ENCODE assay signal across 16 cellular contexts in the genomic region with DNA sequence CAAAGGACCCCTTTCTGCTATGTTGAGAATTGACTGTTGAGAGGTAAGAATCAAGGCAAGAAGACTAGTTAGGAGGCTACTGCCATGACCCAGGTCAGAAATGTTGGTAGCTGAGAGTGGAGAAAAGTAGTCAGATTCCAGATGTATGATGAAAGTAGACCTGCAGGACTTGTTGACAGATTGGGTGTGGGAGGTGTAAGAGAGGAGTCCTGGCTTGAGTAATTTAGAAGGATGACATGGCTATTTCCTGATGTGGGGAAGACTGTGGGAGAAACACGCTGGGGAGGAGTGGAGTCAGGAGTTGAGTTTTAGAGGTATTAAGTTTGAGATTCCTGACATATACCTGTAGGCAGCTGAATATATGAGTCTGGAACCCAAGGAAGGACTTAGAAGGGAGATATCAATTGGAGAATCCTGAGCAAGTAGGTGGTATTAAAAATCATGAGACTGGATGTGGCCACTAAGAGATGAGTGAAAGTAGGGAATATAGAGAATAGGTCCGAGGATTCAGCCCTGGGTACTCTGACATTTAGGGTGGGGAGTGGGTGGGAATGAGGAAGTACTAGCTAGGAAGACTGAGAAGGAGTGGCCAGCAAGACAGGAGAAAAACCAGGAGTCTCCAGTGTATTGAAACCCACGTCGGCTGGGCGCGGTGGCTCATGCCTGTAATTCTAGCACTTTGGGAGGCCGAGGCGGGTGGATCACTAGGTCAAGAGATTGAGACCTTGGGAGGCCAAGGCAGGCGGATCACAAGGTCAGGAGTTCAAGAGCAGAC. TPM values are rescaled to one million over a fixed set of nuclear protein-coding genes. Genes with fewer than 3 reads are reported as not detected.
DNase-seq lines count a peak whose midpoint lies in the region; ATAC-seq, FAIRE-seq and TF ChIP-seq lines count a peak whose summit lies in the region.
"Had no signal": no experiment of that assay in that cellular context is flagged by ENCODE, and none has a peak within 500 bp of the region (broad histone marks: within the 10 kb centered on the region; RNA-seq: fewer than 3 reads in every experiment).

No MANE protein-coding gene starts in this region.

- POLR2A ChIA-PET in HepG2 (lab: Yijun Ruan, JAX): no interaction called here

- H3K4me1 ChIP-seq in HepG2 (ENCODE audit: insufficient read depth, low read length) (peaks cover 21% of the 10 kb centered on the region), right lobe of liver (no peaks in the 10 kb centered on the region), mammary epithelial cell (ENCODE audit: insufficient read depth, low read length) (peaks cover 30% of the 10 kb centered on the region), Karpas-422 (ENCODE audit: low read length) (no peaks in the 10 kb centered on the region)
- H3K4me1 ChIP-seq: HAP-1, psoas muscle had no signal

- TF ChIP-seq POLR2A in HepG2 (IDR thresholded peaks at IDR 0.05; ENCODE audit: insufficient read depth in 1 of 2, low read depth in 2 of 2, low read length in 2 of 2) (no peak), right lobe of liver (IDR thresholded peaks at IDR 0.05) (no peak)

- H3K79me2 ChIP-seq in HepG2 (ENCODE audit: insufficient read depth, low read length) (no peaks in the 10 kb centered on the region), mammary epithelial cell (ENCODE audit: insufficient read depth, low read length) (no peaks in the 10 kb centered on the region), Karpas-422 (ENCODE audit: low read length) (no peaks in the 10 kb centered on the region)

- H3K4me3 ChIP-seq in HepG2 (replicated peaks in 1 of 3; ENCODE audit: insufficient read depth in 1 of 3, low read depth in 2 of 3, low read length in 3 of 3): no peak overlapping the region
- no peak overlapping the region for H3K4me3 ChIP-seq in right lobe of liver
- H3K4me3 ChIP-seq in mammary epithelial cell (replicated peaks in 1 of 3; ENCODE audit: insufficient read depth in 1 of 3, low read depth in 2 of 3, low read length in 3 of 3): no peak overlapping the region
- H3K4me3 ChIP-seq in Karpas-422 (ENCODE audit: low read length): no peak overlapping the region
- H3K4me3 ChIP-seq: HAP-1, psoas muscle, upper lobe of left lung had no signal

- WGBS in HepG2 (ENCODE audit: low lambda C conversion rate): 50% methylated on average over 9 of the region's 9 CpGs
- 69% methylated on average over 9 of the region's 9 CpGs for WGBS in right lobe of liver (ENCODE audit: insufficient coverage, low coverage, low lambda C conversion rate, missing lambda C conversion rate)
- 88% methylated on average over 6 of the region's 9 CpGs for WGBS in mammary epithelial cell (ENCODE audit: low coverage, missing lambda C conversion rate)

- H3K9me2 ChIP-seq in Karpas-422 (replicated peaks; ENCODE audit: insufficient read depth, low read length): no peaks in the 10 kb centered on the region

- no peak overlapping the region for H2AFZ ChIP-seq in HepG2 (ENCODE audit: low read length)
- peak overlapping the region; percentile 73 for H2AFZ ChIP-seq in mammary epithelial cell (ENCODE audit: low read depth, low read length)
- no peak overlapping the region for H2AFZ ChIP-seq in Karpas-422 (ENCODE audit: low read length)

- in situ Hi-C loops in HepG2 (cut with HindIII; ENCODE audit: extremely low pct_ligation_motif_present, low pct_unique_long_range_greater_than_20kb): no loop called here
- in situ Hi-C loops in mammary epithelial cell (cut with MboI; ENCODE audit: low sequenced_read_pairs in 2 of 2): loop anchor here in 1 of 2 donors (25.0 kb wide), 1 partner anchor 412 kb away; no protein-coding TSS in a partner anchor

- H3K4me2 ChIP-seq in HepG2 (ENCODE audit: low read depth, low read length): no peak overlapping the region
- no peak overlapping the region for H3K4me2 ChIP-seq in mammary epithelial cell (ENCODE audit: insufficient read depth, low read depth, low read length)
- H3K4me2 ChIP-seq in Karpas-422 (ENCODE audit: low read depth, low read length, poor library complexity, severe bottlenecking): no peak overlapping the region

- FAIRE-seq in HepG2 (lab: Jason Lieb, UNC): no peak
- FAIRE-seq: D721Med had no signal

- BruUV-seq in HepG2 (replicated peaks; lab: Mats Ljungman, UMichigan) (no TSS peak), mammary epithelial cell (replicated peaks; lab: Mats Ljungman, UMichigan) (no TSS peak)

- no peaks in the 10 kb centered on the region for H3K9me3 ChIP-seq in HepG2 (ENCODE audit: low read length)
- no peaks in the 10 kb centered on the region for H3K9me3 ChIP-seq in right lobe of liver
- H3K9me3 ChIP-seq in mammary epithelial cell (replicated peaks; ENCODE audit: insufficient read depth, low read length): no peaks in the 10 kb centered on the region
- no peaks in the 10 kb centered on the region for H3K9me3 ChIP-seq in Karpas-422 (ENCODE audit: low read length)
- H3K9me3 ChIP-seq: psoas muscle, upper lobe of left lung had no signal

- H4K20me1 ChIP-seq in HepG2 (ENCODE audit: insufficient read depth, low read length) (no peaks in the 10 kb centered on the region), mammary epithelial cell (ENCODE audit: insufficient read depth, low read length) (no peaks in the 10 kb centered on the region), Karpas-422 (ENCODE audit: insufficient read depth, low read depth, low read length) (no peaks in the 10 kb centered on the region)

- dilution Hi-C loops in mammary epithelial cell (cut with HindIII; ENCODE audit: low sequenced_read_pairs): no loop called here

- CTCF ChIA-PET in HepG2 (lab: Yijun Ruan, JAX; ENCODE audit: low intra/inter-chr PET ratio, low total read pairs): no interaction called here
- CTCF ChIA-PET in mammary epithelial cell (lab: Charles Lee; ENCODE audit: low non-redundant PET): no interaction called here

- H3K27ac ChIP-seq in HepG2 (ENCODE audit: extremely low read length, insufficient read depth, low read length): no peak overlapping the region
- no peak overlapping the region for H3K27ac ChIP-seq in right lobe of liver
- H3K27ac ChIP-seq in mammary epithelial cell (ENCODE audit: insufficient read depth, low read depth, low read length): peak overlapping the region; percentile 61
- no peak overlapping the region for H3K27ac ChIP-seq in Karpas-422 (ENCODE audit: low read length)
- H3K27ac ChIP-seq: psoas muscle, upper lobe of left lung had no signal

- intact Hi-C loops in HepG2 (cut with micrococcal nuclease; ENCODE audit: unreplicated experiment): loop anchor here (10.0 kb wide), 1 partner anchor 414 kb away; no protein-coding TSS in a partner anchor
- intact Hi-C loops in right lobe of liver (cut with DNase I): no loop called here
- intact Hi-C loops in mammary epithelial cell (cut with micrococcal nuclease): loop anchor here (5.0 kb wide), 1 partner anchor 297 kb away; no protein-coding TSS in a partner anchor

- no peak for TF ChIP-seq CTCF in HepG2 (CRISPR knock-in tag; IDR thresholded peaks at IDR 0.05)
- no peak for TF ChIP-seq CTCF in right lobe of liver (IDR thresholded peaks at IDR 0.05)
- no peak for TF ChIP-seq CTCF in mammary epithelial cell (conservative IDR thresholded peaks at IDR 0.05 in 1 of 2, IDR thresholded peaks at IDR 0.05 in 1 of 2; ENCODE audit: extremely low read depth in 1 of 2, insufficient read depth in 1 of 2, low read depth in 1 of 2, low read length in 2 of 2)

- H3K27me3 ChIP-seq in HepG2 (ENCODE audit: control insufficient read depth in 1 of 2, insufficient read depth in 2 of 2, low read length in 2 of 2): peaks cover 0 to 6% of the 10 kb centered on the region in 2 experiments; a peak in 2 of 5 replicates
- no peaks in the 10 kb centered on the region for H3K27me3 ChIP-seq in right lobe of liver
- no peaks in the 10 kb centered on the region for H3K27me3 ChIP-seq in mammary epithelial cell (ENCODE audit: insufficient read depth, low read length)
- H3K27me3 ChIP-seq in Karpas-422 (ENCODE audit: low read length): no peaks in the 10 kb centered on the region
- H3K27me3 ChIP-seq: upper lobe of left lung had no signal

- H3K9ac ChIP-seq in HepG2 (ENCODE audit: insufficient read depth, low read depth, low read length): no peak overlapping the region
- H3K9ac ChIP-seq in mammary epithelial cell (ENCODE audit: insufficient read depth, low read length): no peak overlapping the region
- H3K9ac ChIP-seq in Karpas-422 (ENCODE audit: low read length): no peak overlapping the region

- TF ChIP-seq EP300 in HepG2 (IDR thresholded peaks at IDR 0.05; ENCODE audit: low read depth in 2 of 2, low read length in 2 of 2) (no peak), HepG2 (CRISPR knock-in tag; IDR thresholded peaks at IDR 0.05; ENCODE audit: borderline replicate concordance) (no peak)

- no peak for TF ChIP-seq RAD21 in HepG2 (CRISPR knock-in tag; IDR thresholded peaks at IDR 0.05)

- DNase-seq in HepG2 (ENCODE audit: low spot score) (no peak), right lobe of liver (no peak), mammary epithelial cell (peak; percentile 83), kidney glomerular epithelial cell (lab: John Stamatoyannopoulos, UW) (peak; percentile 31), superior temporal gyrus (ENCODE audit: extremely low spot score) (no peak), Karpas-422 (no peak), occipital lobe (lab: John Stamatoyannopoulos, UW) (no peak)
- DNase-seq: Kasumi-1, NCI-H1694, NCI-H510A, OCI-M1, psoas muscle, upper lobe of left lung had no signal

- ATAC-seq in HepG2: no peak
- no peak for ATAC-seq in right lobe of liver
- ATAC-seq in GM19023 (IDR thresholded peaks at IDR 0.05; ENCODE audit: unreplicated experiment): no peak
- ATAC-seq: psoas muscle had no signal

- H3K36me3 ChIP-seq in HepG2 (replicated peaks in 1 of 2; ENCODE audit: control insufficient read depth in 1 of 2, insufficient read depth in 2 of 2, low read length in 2 of 2): no peaks in the 10 kb centered on the region
- H3K36me3 ChIP-seq in right lobe of liver: no peaks in the 10 kb centered on the region
- no peaks in the 10 kb centered on the region for H3K36me3 ChIP-seq in mammary epithelial cell (ENCODE audit: insufficient read depth, low read length)
- H3K36me3 ChIP-seq in Karpas-422 (ENCODE audit: insufficient read depth, low read length): no peaks in the 10 kb centered on the region
- H3K36me3 ChIP-seq: HAP-1, upper lobe of left lung had no signal

RNA-seq across cellular contexts. Expression of a gene that starts 12.6 kb away (rescaled TPM):
- total RNA-seq in HepG2 (2016; rRNA removed; fragmentation: Illumina TruSeq; extraction: Trizol) (78.7 and 101 TPM in 2 replicates), right lobe of liver (10 to 100 TPM; 23.8 to 30.2 (median 25.3) TPM), mammary epithelial cell (10 to 100 TPM; 62.1 to 70.3 TPM), occipital lobe (65.8 TPM)
- total RNA-seq in HepG2 (2016; cell fraction: cytosol; rRNA removed; fragmentation: Illumina TruSeq; extraction: Trizol; ENCODE audit: low read depth): 17.1 and 20.5 TPM in 2 replicates
- total RNA-seq in HepG2 (2016; cell fraction: insoluble cytoplasmic fraction; rRNA removed; fragmentation: Illumina TruSeq; extraction: Trizol): 83.5 and 95.5 TPM in 2 replicates
- 25.9 and 31.6 TPM in 2 replicates for total RNA-seq in HepG2 (2016; cell fraction: membrane; rRNA removed; fragmentation: Illumina TruSeq; extraction: Trizol)
- 58.7 and 68.9 TPM in 2 replicates for total RNA-seq in HepG2 (2016; cell fraction: nucleus; rRNA removed; fragmentation: Illumina TruSeq; extraction: Trizol)
- polyA plus RNA-seq in HepG2 (2011; rRNA removed) (37.3 and 48.5 TPM in 2 replicates), mammary epithelial cell (66.1 TPM)
- polyA plus RNA-seq in HepG2 (2011; cell fraction: cytosol; rRNA removed): 26.7 and 40.8 TPM in 2 replicates
- polyA plus RNA-seq in HepG2 (2011; cell fraction: nucleus; rRNA removed): 72.4 and 75.0 TPM in 2 replicates
- polyA plus RNA-seq in HepG2 (2012): 36.4 and 46.7 TPM in 2 replicates
- polyA plus RNA-seq in HepG2 (2016; cell fraction: cytosol; fragmentation: Illumina TruSeq; extraction: Trizol; ENCODE audit: low read depth): 6.7 and 8.1 TPM in 2 replicates
- 82.3 and 82.4 TPM in 2 replicates for polyA plus RNA-seq in HepG2 (2016; cell fraction: insoluble cytoplasmic fraction; fragmentation: Illumina TruSeq; extraction: Trizol; ENCODE audit: low read depth)
- 12.6 and 15.8 TPM in 2 replicates for polyA plus RNA-seq in HepG2 (2016; cell fraction: membrane; fragmentation: Illumina TruSeq; extraction: Trizol; ENCODE audit: low read depth)
- polyA plus RNA-seq in HepG2 (2016; cell fraction: nucleus; fragmentation: Illumina TruSeq; extraction: Trizol; ENCODE audit: insufficient read depth, low read depth): 68.6 and 70.6 TPM in 2 replicates
- polyA minus RNA-seq in HepG2 (2011; rRNA and poly(A)+ RNA removed; ENCODE audit: low replicate concordance): 25.7 and 60.1 TPM in 2 replicates
- polyA minus RNA-seq in HepG2 (2011; cell fraction: cytosol; rRNA and poly(A)+ RNA removed): 26.0 and 29.4 TPM in 2 replicates
- 68.6 and 82.9 TPM in 2 replicates for polyA minus RNA-seq in HepG2 (2011; cell fraction: nucleus; rRNA and poly(A)+ RNA removed)
- polyA minus RNA-seq in mammary epithelial cell: 110 TPM
- 26.8 and 39.2 TPM in 2 replicates for total RNA-seq in Karpas-422 (2014; rRNA removed; shearing (Covaris generic); ENCODE audit: low replicate concordance)

RNA-seq across cellular contexts. Expression of a gene that starts 15.1 kb away (rescaled TPM):
- total RNA-seq in HepG2 (2016; rRNA removed; fragmentation: Illumina TruSeq; extraction: Trizol) (0.20 TPM in 1 of 2 replicates, not detected in the other), right lobe of liver (1 to 10 TPM in 4 of 6 experiments, under 1 TPM in 2; 0.27 to 5.6 (median 1.2) TPM), mammary epithelial cell (1 to 10 TPM in 1 of 2 donors, under 1 TPM in 1; 0.99 to 2.7 TPM), occipital lobe (42.9 TPM)
- total RNA-seq in HepG2 (2016; cell fraction: cytosol; rRNA removed; fragmentation: Illumina TruSeq; extraction: Trizol; ENCODE audit: low read depth): 0.10 TPM in 1 of 2 replicates, not detected in the other
- 0.06 and 0.13 TPM in 2 replicates for total RNA-seq in HepG2 (2016; cell fraction: insoluble cytoplasmic fraction; rRNA removed; fragmentation: Illumina TruSeq; extraction: Trizol)
- total RNA-seq in HepG2 (2016; cell fraction: membrane; rRNA removed; fragmentation: Illumina TruSeq; extraction: Trizol): 0.06 and 0.48 TPM in 2 replicates
- total RNA-seq in HepG2 (2016; cell fraction: nucleus; rRNA removed; fragmentation: Illumina TruSeq; extraction: Trizol): 0.09 and 0.37 TPM in 2 replicates
- polyA plus RNA-seq in HepG2 (2011; rRNA removed) (0.16 and 0.84 TPM in 2 replicates), mammary epithelial cell (0.49 TPM)
- 0.05 and 0.30 TPM in 2 replicates for polyA plus RNA-seq in HepG2 (2011; cell fraction: cytosol; rRNA removed)
- polyA plus RNA-seq in HepG2 (2011; cell fraction: nucleus; rRNA removed): 0.13 and 0.14 TPM in 2 replicates
- polyA plus RNA-seq in HepG2 (2012): 0.19 and 0.62 TPM in 2 replicates
- polyA plus RNA-seq in HepG2 (2016; cell fraction: cytosol; fragmentation: Illumina TruSeq; extraction: Trizol; ENCODE audit: low read depth): 0.25 and 0.29 TPM in 2 replicates
- polyA plus RNA-seq in HepG2 (2016; cell fraction: insoluble cytoplasmic fraction; fragmentation: Illumina TruSeq; extraction: Trizol; ENCODE audit: low read depth): 0.04 and 0.07 TPM in 2 replicates
- polyA plus RNA-seq in HepG2 (2016; cell fraction: membrane; fragmentation: Illumina TruSeq; extraction: Trizol; ENCODE audit: low read depth): not detected in 2 replicates
- polyA plus RNA-seq in HepG2 (2016; cell fraction: nucleus; fragmentation: Illumina TruSeq; extraction: Trizol; ENCODE audit: insufficient read depth, low read depth): 1.4 TPM in 1 of 2 replicates, not detected in the other
- 0.66 and 1.8 TPM in 2 replicates for polyA minus RNA-seq in HepG2 (2011; rRNA and poly(A)+ RNA removed; ENCODE audit: low replicate concordance)
- 0.18 TPM in 1 of 2 replicates, not detected in the other for polyA minus RNA-seq in HepG2 (2011; cell fraction: cytosol; rRNA and poly(A)+ RNA removed)
- 0.50 and 1.7 TPM in 2 replicates for polyA minus RNA-seq in HepG2 (2011; cell fraction: nucleus; rRNA and poly(A)+ RNA removed)
- 0.21 TPM for polyA minus RNA-seq in mammary epithelial cell
- 1.4 and 1.5 TPM in 2 replicates for total RNA-seq in Karpas-422 (2014; rRNA removed; shearing (Covaris generic); ENCODE audit: low replicate concordance)

Comparison
In these comparisons a context has a peak if more than half of its experiments do, and no peak if none do; other contexts are left out.
1. intact Hi-C loops: an anchor here in HepG2 (10.0 kb wide) and mammary epithelial cell (5.0 kb wide); none called in right lobe of liver.
2. DNase-seq: peak in mammary epithelial cell (single experiment) and kidney glomerular epithelial cell (single experiment); none in HepG2 (single experiment), right lobe of liver (0 of 3), superior temporal gyrus (single experiment), Karpas-422 (single experiment) and occipital lobe (single experiment).